In the genomic region with DNA sequence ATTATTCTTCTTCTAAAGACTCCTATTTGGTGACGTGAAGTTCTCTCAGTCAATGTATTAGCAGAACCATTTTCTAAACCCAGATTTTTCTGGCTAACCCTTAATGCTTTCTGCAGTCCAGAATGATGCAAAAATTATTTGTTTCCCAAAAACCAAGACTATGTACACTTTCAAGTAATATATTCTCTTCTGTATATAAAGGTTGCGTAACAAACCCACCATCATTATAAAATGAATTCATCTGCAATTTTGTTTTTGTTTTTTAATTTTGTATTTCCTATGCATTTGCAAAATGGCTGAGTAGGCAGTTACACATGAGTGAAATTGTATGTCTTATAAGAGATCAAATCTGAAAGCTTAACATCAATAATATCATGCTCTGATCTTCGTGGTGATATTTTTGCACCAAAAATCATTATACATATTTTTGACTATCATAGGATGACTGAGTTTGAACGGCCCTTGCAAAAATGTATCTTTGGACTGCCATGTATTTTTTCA, we compare ENCODE assay signal across 21 cellular contexts.
DNase-seq lines count a peak whose midpoint lies in the region; ATAC-seq, FAIRE-seq and TF ChIP-seq lines count a peak whose summit lies in the region.
"Had no signal": no experiment of that assay in that cellular context is flagged by ENCODE, and none has a peak within 500 bp of the region (broad histone marks: within the 10 kb centered on the region; RNA-seq: fewer than 3 reads in every experiment).

No MANE protein-coding gene starts in this region.

- H3K14ac ChIP-seq in IMR-90 (replicated peaks; ENCODE audit: low read depth, low read length) = no peak overlapping the region

- no peak overlapping the region for H3K27ac Mint-ChIP-seq in neural progenitor cell
- H3K27ac Mint-ChIP-seq: B cell; CD4-positive, alpha-beta T cell; CD8-positive, alpha-beta T cell had no signal

- FAIRE-seq in A549 (lab: Jason Lieb, UNC) (no peak), K562 (lab: Jason Lieb, UNC) (no peak)
- FAIRE-seq: A204.1, D721Med, G401.6, GM12891 had no signal

- no peak for TF ChIP-seq EP300 in A549 (IDR thresholded peaks at IDR 0.05)
- no peak for TF ChIP-seq EP300 in K562 (IDR thresholded peaks at IDR 0.05; ENCODE audit: low read length)

- H3K79me1 ChIP-seq in IMR-90 (ENCODE audit: low read depth in 1 of 2, low read length in 2 of 2) = no peaks in the 10 kb centered on the region

- TF ChIP-seq CTCF in A549 (IDR thresholded peaks at IDR 0.05) (no peak), IMR-90 (conservative IDR thresholded peaks at IDR 0.05; ENCODE audit: low read depth, low read length) (no peak), K562 (IDR thresholded peaks at IDR 0.05 in 2 of 3, conservative IDR thresholded peaks at IDR 0.05 in 1 of 3; ENCODE audit: insufficient read depth in 2 of 3, low read depth in 1 of 3, low read length in 3 of 3) (no peak), neural progenitor cell (IDR thresholded peaks at IDR 0.05) (no peak)

- H4K5ac ChIP-seq in IMR-90 (ENCODE audit: low read depth, low read length) = no peak overlapping the region

- no peaks in the 10 kb centered on the region for H3K4me1 ChIP-seq in A549
- H3K4me1 ChIP-seq in IMR-90 (ENCODE audit: control insufficient read depth, insufficient read depth, low read length) = no peaks in the 10 kb centered on the region
- H3K4me1 ChIP-seq in K562 (replicated peaks in 1 of 2; ENCODE audit: control insufficient read depth in 2 of 2, insufficient read depth in 2 of 2, low read length in 2 of 2) = no peaks in the 10 kb centered on the region
- H3K4me1 ChIP-seq in neural progenitor cell = peaks cover 28% of the 10 kb centered on the region
- H3K4me1 ChIP-seq: Caco-2 had no signal

- H3K4me3 ChIP-seq in A549 = no peak overlapping the region
- H3K4me3 ChIP-seq in IMR-90 (ENCODE audit: insufficient read depth, low read depth, low read length) = no peak overlapping the region
- H3K4me3 ChIP-seq in K562 = no peak overlapping the region
- no peak overlapping the region for H3K4me3 ChIP-seq in neural progenitor cell
- H3K4me3 ChIP-seq: BLaER1 treated with 17β-estradiol and CSF1 and Interleukin-3, amounts not matched to agents 10 nM and 100 nM had no signal

- peaks cover 32% of the 10 kb centered on the region for H3K36me3 Mint-ChIP-seq in neural progenitor cell
- H3K36me3 Mint-ChIP-seq: CD8-positive, alpha-beta T cell had no signal

- no peak overlapping the region for H2AFZ ChIP-seq in IMR-90 (replicated peaks; ENCODE audit: low read length, poor library complexity)
- H2AFZ ChIP-seq in K562 (ENCODE audit: low read depth, low read length) = no peak overlapping the region
- no peak overlapping the region for H2AFZ ChIP-seq in neural progenitor cell (replicated peaks)

- no peaks in the 10 kb centered on the region for H3K27me3 ChIP-seq in IMR-90 (ENCODE audit: control insufficient read depth, insufficient read depth, low read length)
- H3K27me3 ChIP-seq in K562 (ENCODE audit: control insufficient read depth in 2 of 2, insufficient read depth in 2 of 2, low read length in 2 of 2) = no peaks in the 10 kb centered on the region
- H3K27me3 ChIP-seq in neural progenitor cell = no peaks in the 10 kb centered on the region
- H3K27me3 ChIP-seq: BLaER1 treated with 17β-estradiol and CSF1 and Interleukin-3, amounts not matched to agents 10 nM and 100 nM had no signal

- dilution Hi-C loops in IMR-90 (cut with HindIII; ENCODE audit: low sequenced_read_pairs, unreplicated experiment) = no loop called here

- no peak overlapping the region for H2BK5ac ChIP-seq in IMR-90 (ENCODE audit: low read depth, low read length, poor library complexity, severe bottlenecking)

- H4K20me1 ChIP-seq in IMR-90 (ENCODE audit: insufficient read depth, low read length) (no peaks in the 10 kb centered on the region), K562 (replicated peaks; ENCODE audit: control insufficient read depth, insufficient read depth, low read length) (no peaks in the 10 kb centered on the region), neural progenitor cell (ENCODE audit: low read depth) (no peaks in the 10 kb centered on the region)
- H4K20me1 ChIP-seq: BLaER1 treated with 17β-estradiol and CSF1 and Interleukin-3, amounts not matched to agents 10 nM and 100 nM had no signal

- no peak overlapping the region for H3K18ac ChIP-seq in IMR-90 (ENCODE audit: low read depth, low read length)

- no peak overlapping the region for H2AK5ac ChIP-seq in IMR-90 (ENCODE audit: low read depth, low read length)

- H3K23ac ChIP-seq in IMR-90 (ENCODE audit: low read depth, low read length) = no peak overlapping the region

- intact Hi-C loops in IMR-90 (cut with micrococcal nuclease) (no loop called here), K562 (cut with micrococcal nuclease) (no loop called here)

- no peak overlapping the region for H3K4ac ChIP-seq in IMR-90 (ENCODE audit: low read depth, low read length)

- no peak overlapping the region for H2BK20ac ChIP-seq in IMR-90 (ENCODE audit: low read depth, low read length)

- no peak overlapping the region for H3K4me2 ChIP-seq in A549
- H3K4me2 ChIP-seq in IMR-90 (ENCODE audit: low read depth, low read length) = no peak overlapping the region
- no peak overlapping the region for H3K4me2 ChIP-seq in K562 (ENCODE audit: insufficient read depth, low read length)
- no peak overlapping the region for H3K4me2 ChIP-seq in neural progenitor cell
- H3K4me2 ChIP-seq: BLaER1 treated with 17β-estradiol and CSF1 and Interleukin-3, amounts not matched to agents 10 nM and 100 nM had no signal

- H3K4me1 Mint-ChIP-seq in neural progenitor cell = peaks cover 29% of the 10 kb centered on the region
- H3K4me1 Mint-ChIP-seq: B cell had no signal

- WGBS in A549 (ENCODE audit: missing lambda C conversion rate) = 23% methylated on average over 4 of the region's 4 CpGs
- no CpG with 5 or more reads among the region's 4 CpGs for WGBS in IMR-90 (ENCODE audit: extremely low coverage in 2 of 2, insufficient read length in 1 of 2), 2 experiments
- WGBS in K562 (ENCODE audit: insufficient coverage, low coverage, missing lambda C conversion rate) = 0% methylated on average over 4 of the region's 4 CpGs

- H3K27me3 Mint-ChIP-seq in neural progenitor cell (ENCODE audit: insufficient read depth, low read depth) = peaks cover 2% of the 10 kb centered on the region
- H3K27me3 Mint-ChIP-seq: B cell; CD4-positive, alpha-beta T cell had no signal

- peaks cover 25% of the 10 kb centered on the region for H3F3A ChIP-seq in neural progenitor cell (ENCODE audit: low read depth)

- H4K8ac ChIP-seq in IMR-90 (ENCODE audit: low read depth in 2 of 2, low read length in 2 of 2) = no peak overlapping the region

- no peak overlapping the region for H2BK120ac ChIP-seq in IMR-90 (ENCODE audit: low read depth, low read length)

- no peak overlapping the region for H2BK15ac ChIP-seq in IMR-90 (ENCODE audit: low read depth, low read length)

- no peak for DNase-seq in A549 (ENCODE audit: low read depth in 1 of 2, low spot score in 1 of 2)
- no peak for DNase-seq in IMR-90
- no peak for DNase-seq in K562 (ENCODE audit: extremely low read depth in 1 of 4, low spot score in 3 of 4)
- no peak for DNase-seq in putamen (ENCODE audit: low spot score)
- no peak for DNase-seq in neural progenitor cell (ENCODE audit: low spot score)
- DNase-seq: 8988T; AML-193; Caco-2; Calu3; CD4-positive, alpha-beta T cell; CD8-positive, alpha-beta T cell; DMS79 treated with DMSO at 0.1 percent for 48 hours; GF-D8 had no signal

- BruUV-seq in IMR-90 (replicated peaks; lab: Mats Ljungman, UMichigan) = no TSS peak
- no TSS peak for BruUV-seq in K562 (replicated peaks; lab: Mats Ljungman, UMichigan)

- no peak overlapping the region for H4K91ac ChIP-seq in IMR-90 (ENCODE audit: insufficient read depth, low read depth, low read length)

- H3K79me2 ChIP-seq in K562 (ENCODE audit: control insufficient read depth, insufficient read depth, low read length) (no peaks in the 10 kb centered on the region), neural progenitor cell (ENCODE audit: low read depth) (no peaks in the 10 kb centered on the region)

- H2AK9ac ChIP-seq in IMR-90 (replicated peaks; ENCODE audit: low read depth, low read length, poor library complexity) = no peak overlapping the region

- TF ChIP-seq RAD21 in A549 (conservative IDR thresholded peaks at IDR 0.05 in 1 of 2, IDR thresholded peaks at IDR 0.05 in 1 of 2) (no peak), IMR-90 (IDR thresholded peaks at IDR 0.05; ENCODE audit: low read length) (no peak), K562 (CRISPR knock-in tag; conservative IDR thresholded peaks at IDR 0.05 in 1 of 2, IDR thresholded peaks at IDR 0.05 in 1 of 2) (no peak)

- CTCF ChIA-PET in A549 (lab: Yijun Ruan, JAX) = no interaction called here
- CTCF ChIA-PET in IMR-90 (lab: Yijun Ruan, JAX) = no interaction called here
- CTCF ChIA-PET in K562 (lab: Yijun Ruan, JAX; ENCODE audit: low intra/inter-chr PET ratio) = no interaction called here

- POLR2A ChIA-PET in A549 (lab: Yijun Ruan, JAX) = no interaction called here
- POLR2A ChIA-PET in IMR-90 (lab: Charles Lee; ENCODE audit: unreplicated experiment) = no interaction called here
- POLR2A ChIA-PET in K562 (lab: Yijun Ruan, JAX) = no interaction called here

- no peak overlapping the region for H3K27ac ChIP-seq in A549
- no peak overlapping the region for H3K27ac ChIP-seq in IMR-90 (ENCODE audit: insufficient read depth, low read length)
- H3K27ac ChIP-seq in K562 (ENCODE audit: extremely low read depth, low read depth, low read length) = no peak overlapping the region
- H3K27ac ChIP-seq in neural progenitor cell = no peak overlapping the region
- H3K27ac ChIP-seq: BLaER1 treated with 17β-estradiol and CSF1 and Interleukin-3, amounts not matched to agents 10 nM and 100 nM; C4-2B had no signal

- in situ Hi-C loops in IMR-90 (cut with MboI; ENCODE audit: low sequenced_read_pairs) (no loop called here), K562 (cut with MboI) (no loop called here)

- H3K9ac ChIP-seq in IMR-90 (ENCODE audit: low read depth, low read length) = no peak overlapping the region
- H3K9ac ChIP-seq in K562 (ENCODE audit: insufficient read depth in 1 of 2, low read depth in 2 of 2, low read length in 2 of 2) = no peak overlapping the region
- no peak overlapping the region for H3K9ac ChIP-seq in neural progenitor cell
- H3K9ac ChIP-seq: BLaER1 treated with 17β-estradiol and CSF1 and Interleukin-3, amounts not matched to agents 10 nM and 100 nM had no signal

- ATAC-seq in A549 (no peak), IMR-90 (ENCODE audit: low read depth) (no peak), K562 (no peak), GM18873 (IDR thresholded peaks at IDR 0.05; ENCODE audit: low FRiP score, unreplicated experiment) (no peak)
- ATAC-seq: CD8-positive, alpha-beta T cell had no signal

- no peaks in the 10 kb centered on the region for H3K9me1 ChIP-seq in IMR-90 (ENCODE audit: insufficient read depth, low read length)
- H3K9me1 ChIP-seq in K562 (ENCODE audit: control insufficient read depth, insufficient read depth, low read length) = no peaks in the 10 kb centered on the region

- H3K9me3 Mint-ChIP-seq in neural progenitor cell = peaks cover 20% of the 10 kb centered on the region

- no peaks in the 10 kb centered on the region for H3K9me3 ChIP-seq in A549
- no peaks in the 10 kb centered on the region for H3K9me3 ChIP-seq in IMR-90 (ENCODE audit: control insufficient read depth, insufficient read depth, low read length)
- H3K9me3 ChIP-seq in K562 (replicated peaks; ENCODE audit: control insufficient read depth, insufficient read depth, low read depth, low read length) = no peaks in the 10 kb centered on the region
- no peaks in the 10 kb centered on the region for H3K9me3 ChIP-seq in neural progenitor cell (ENCODE audit: low read depth)
- H3K9me3 ChIP-seq: BLaER1 treated with 17β-estradiol and CSF1 and Interleukin-3, amounts not matched to agents 10 nM and 100 nM; Caco-2 had no signal

- H3K56ac ChIP-seq in IMR-90 (ENCODE audit: extremely low read depth, insufficient read depth, low read length) = no peak overlapping the region

- H3K36me3 ChIP-seq in IMR-90 (ENCODE audit: control insufficient read depth, insufficient read depth, low read length) (no peaks in the 10 kb centered on the region), K562 (ENCODE audit: control insufficient read depth, insufficient read depth, low read length) (no peaks in the 10 kb centered on the region), neural progenitor cell (no peaks in the 10 kb centered on the region)
- H3K36me3 ChIP-seq: BLaER1 treated with 17β-estradiol and CSF1 and Interleukin-3, amounts not matched to agents 10 nM and 100 nM had no signal

- H3K4me3 Mint-ChIP-seq in neural progenitor cell = no peak overlapping the region
- H3K4me3 Mint-ChIP-seq: B cell; CD4-positive, alpha-beta T cell; CD8-positive, alpha-beta T cell had no signal

- TF ChIP-seq POLR2A in A549 (IDR thresholded peaks at IDR 0.05; ENCODE audit: low read length) (no peak), IMR-90 (IDR thresholded peaks at IDR 0.05; ENCODE audit: low read depth, low read length) (no peak), K562 (conservative IDR thresholded peaks at IDR 0.05) (no peak)
